In the genomic region with DNA sequence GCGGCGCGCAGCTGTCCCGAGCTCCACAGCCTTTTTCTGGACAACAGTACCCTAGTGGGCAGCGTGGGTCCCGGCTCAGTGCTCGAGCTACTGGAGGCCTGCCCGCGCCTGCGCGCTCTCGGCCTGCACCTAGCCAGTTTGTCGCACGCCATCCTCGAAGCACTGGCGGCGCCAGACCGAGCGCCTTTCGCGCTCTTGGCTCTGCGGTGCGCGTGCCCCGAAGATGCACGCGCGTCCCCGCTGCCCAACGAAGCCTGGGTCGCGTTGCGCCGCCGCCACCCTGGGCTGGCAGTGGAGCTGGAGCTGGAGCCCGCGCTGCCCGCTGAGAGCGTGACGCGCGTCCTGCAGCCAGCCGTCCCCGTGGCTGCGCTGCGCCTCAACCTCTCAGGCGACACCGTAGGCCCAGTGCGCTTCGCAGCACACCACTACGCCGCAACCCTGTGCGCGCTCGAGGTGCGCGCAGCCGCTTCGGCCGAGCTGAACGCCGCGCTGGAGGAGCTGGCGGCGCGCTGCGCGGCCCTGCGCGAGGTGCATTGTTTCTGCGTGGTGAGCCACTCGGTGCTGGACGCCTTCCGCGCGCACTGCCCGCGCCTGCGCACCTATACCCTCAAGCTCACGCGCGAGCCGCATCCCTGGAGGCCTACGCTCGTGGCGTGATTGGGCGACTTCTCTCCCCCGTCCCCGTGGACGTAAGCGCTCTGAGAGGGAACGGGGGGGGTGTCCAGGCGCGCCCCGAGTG, we compare ENCODE assay signal across 1 cellular context.
TF ChIP-seq lines count a peak whose summit lies in the region.

No MANE protein-coding gene starts in this region.

TF ChIP-seq in SK-N-SH treated with all-trans-retinoic acid at 6 μM for 48 hours, 23 proteins besides CTCF, POLR2A, EP300 and RAD21 (continued from another document):
- TF ChIP-seq, protein P1, sequence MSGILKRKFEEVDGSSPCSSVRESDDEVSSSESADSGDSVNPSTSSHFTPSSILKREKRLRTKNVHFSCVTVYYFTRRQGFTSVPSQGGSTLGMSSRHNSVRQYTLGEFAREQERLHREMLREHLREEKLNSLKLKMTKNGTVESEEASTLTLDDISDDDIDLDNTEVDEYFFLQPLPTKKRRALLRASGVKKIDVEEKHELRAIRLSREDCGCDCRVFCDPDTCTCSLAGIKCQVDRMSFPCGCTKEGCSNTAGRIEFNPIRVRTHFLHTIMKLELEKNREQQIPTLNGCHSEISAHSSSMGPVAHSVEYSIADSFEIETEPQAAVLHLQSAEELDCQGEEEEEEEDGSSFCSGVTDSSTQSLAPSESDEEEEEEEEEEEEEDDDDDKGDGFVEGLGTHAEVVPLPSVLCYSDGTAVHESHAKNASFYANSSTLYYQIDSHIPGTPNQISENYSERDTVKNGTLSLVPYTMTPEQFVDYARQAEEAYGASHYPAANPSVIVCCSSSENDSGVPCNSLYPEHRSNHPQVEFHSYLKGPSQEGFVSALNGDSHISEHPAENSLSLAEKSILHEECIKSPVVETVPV (CRISPR knock-in tag; IDR thresholded peaks at IDR 0.05): no peak
- peak; percentile 51; the same call in 1 of the 2 replicates for TF ChIP-seq ZFP3 (CRISPR knock-in tag; IDR thresholded peaks at IDR 0.05)
- TF ChIP-seq PPARA (CRISPR knock-in tag; IDR thresholded peaks at IDR 0.05; ENCODE audit: borderline replicate concordance): no peak
